In genomic region chr6:125658759-125659431, GRCh38 we compare ENCODE assay signal across 15 cellular contexts.
DNase-seq lines count a peak whose midpoint lies in the region; ATAC-seq and TF ChIP-seq lines count a peak whose summit lies in the region.
"Had no signal": no experiment of that assay in that cellular context is flagged by ENCODE, and none has a peak within 500 bp of the region (broad histone marks: within the 10 kb centered on the region; RNA-seq: fewer than 3 reads in every experiment).

No MANE protein-coding gene starts in this region.

- no peak overlapping the region for H3K4me3 Mint-ChIP-seq in T-helper 2 cell treated with Interferon-gamma antibody and Interleukin-4, amounts not matched to agents 5 μg/mL and 100 μg/mL, for 36 hours
- H3K4me3 Mint-ChIP-seq: activated CD4-positive, alpha-beta memory T cell treated with anti-CD3 and anti-CD28 coated beads for 36 hours had no signal

- no peak overlapping the region for H3K27ac Mint-ChIP-seq in T-helper 2 cell treated with Interferon-gamma antibody and Interleukin-4, amounts not matched to agents 5 μg/mL and 100 μg/mL, for 36 hours
- H3K27ac Mint-ChIP-seq: activated CD4-positive, alpha-beta memory T cell treated with anti-CD3 and anti-CD28 coated beads for 36 hours had no signal

- no peak overlapping the region for H3K4me2 ChIP-seq in MM.1S (ENCODE audit: low read depth, low read length)

- no peaks in the 10 kb centered on the region for H3K9me3 Mint-ChIP-seq in T-helper 2 cell treated with Interferon-gamma antibody and Interleukin-4, amounts not matched to agents 5 μg/mL and 100 μg/mL, for 36 hours
- H3K9me3 Mint-ChIP-seq: activated CD4-positive, alpha-beta memory T cell treated with anti-CD3 and anti-CD28 coated beads for 36 hours had no signal

- H3K27ac ChIP-seq in RWPE2 (ENCODE audit: poor library complexity, severe bottlenecking) (no peak overlapping the region), MM.1S (ENCODE audit: low read length) (no peak overlapping the region)
- H3K27ac ChIP-seq: brain microvascular endothelial cell, skin epidermis had no signal

- no peaks in the 10 kb centered on the region for H3K79me2 ChIP-seq in MM.1S (ENCODE audit: low read length)

- H2AFZ ChIP-seq in MM.1S (ENCODE audit: low read length) = no peak overlapping the region

- no peak overlapping the region for H3K9ac ChIP-seq in MM.1S (ENCODE audit: low read length)

- H3K27me3 Mint-ChIP-seq in T-helper 2 cell treated with Interferon-gamma antibody and Interleukin-4, amounts not matched to agents 5 μg/mL and 100 μg/mL, for 36 hours (ENCODE audit: low read depth) = no peaks in the 10 kb centered on the region

- DNase-seq in GM04504 (ENCODE audit: low read depth) = peak; percentile 1
- no peak for DNase-seq in RWPE2 (ENCODE audit: low spot score)
- peak; percentile 60 for DNase-seq in fibroblast of peridontal ligament (ENCODE audit: extremely low read depth)
- peak; percentile 6 for DNase-seq in renal cortical epithelial cell (ENCODE audit: low read depth)
- no peak for DNase-seq in effector CD8-positive, alpha-beta T cell (lab: John Stamatoyannopoulos, UW)
- DNase-seq in T-helper 2 cell treated with Interferon-gamma antibody and Interleukin-4, amounts not matched to agents 5 μg/mL and 100 μg/mL, for 36 hours (ENCODE audit: low spot score) = no peak
- no peak for DNase-seq in MM.1S
- DNase-seq: activated CD4-positive, alpha-beta memory T cell treated with anti-CD3 and anti-CD28 coated beads for 36 hours; activated effector memory CD4-positive, alpha-beta T cell treated with anti-CD3 and anti-CD28 coated beads, Interleukin-2, amount 50 U/mL, for 16 hours; brain microvascular endothelial cell; hypothalamus; NCI-H1092 had no signal

- H3K9me3 ChIP-seq in RWPE2 (ENCODE audit: severe bottlenecking) = no peaks in the 10 kb centered on the region
- H3K9me3 ChIP-seq in MM.1S (replicated peaks; ENCODE audit: insufficient read depth, low read length) = no peaks in the 10 kb centered on the region

- H3K4me1 ChIP-seq in RWPE2 (ENCODE audit: insufficient read depth, poor library complexity, severe bottlenecking) (no peaks in the 10 kb centered on the region), MM.1S (ENCODE audit: low read length) (peaks cover 16% of the 10 kb centered on the region)

- H3K9me2 ChIP-seq in MM.1S (replicated peaks; ENCODE audit: insufficient read depth, low read length) = no peaks in the 10 kb centered on the region

- no peaks in the 10 kb centered on the region for H3F3A ChIP-seq in MM.1S (ENCODE audit: insufficient read depth, low read length)

- H4K20me1 ChIP-seq in MM.1S (ENCODE audit: insufficient read depth, low read length) = no peaks in the 10 kb centered on the region

- 0 out of 3 replicates have a peak, but pooled peaks have one; percentile 40 for ATAC-seq in RWPE2 (ENCODE audit: low read depth)
- ATAC-seq: Panc1 had no signal

- H3K4me1 Mint-ChIP-seq in T-helper 2 cell treated with Interferon-gamma antibody and Interleukin-4, amounts not matched to agents 5 μg/mL and 100 μg/mL, for 36 hours (ENCODE audit: low read depth) = no peaks in the 10 kb centered on the region

- no peaks in the 10 kb centered on the region for H3K36me3 ChIP-seq in RWPE2 (ENCODE audit: low read depth)
- no peaks in the 10 kb centered on the region for H3K36me3 ChIP-seq in MM.1S (replicated peaks; ENCODE audit: insufficient read depth, low read length)
- H3K36me3 ChIP-seq: brain microvascular endothelial cell had no signal

- TF ChIP-seq CTCF in RWPE2 (IDR thresholded peaks at IDR 0.05; ENCODE audit: poor library complexity, severe bottlenecking) (no peak), MM.1S (IDR thresholded peaks at IDR 0.05; ENCODE audit: low read length) (no peak)

- H3K4me3 ChIP-seq in RWPE2 (ENCODE audit: severe bottlenecking) (no peak overlapping the region), MM.1S (ENCODE audit: low read length) (no peak overlapping the region)
- H3K4me3 ChIP-seq: lung, skin epidermis had no signal

- peaks cover 1% of the 10 kb centered on the region for H3K27me3 ChIP-seq in RWPE2 (ENCODE audit: insufficient read depth, poor library complexity, severe bottlenecking)
- no peaks in the 10 kb centered on the region for H3K27me3 ChIP-seq in MM.1S (replicated peaks; ENCODE audit: insufficient read depth, low read length)
- H3K27me3 ChIP-seq: brain microvascular endothelial cell had no signal

- H3K36me3 Mint-ChIP-seq in T-helper 2 cell treated with Interferon-gamma antibody and Interleukin-4, amounts not matched to agents 5 μg/mL and 100 μg/mL, for 36 hours (ENCODE audit: low read depth) = no peaks in the 10 kb centered on the region
- H3K36me3 Mint-ChIP-seq: activated CD4-positive, alpha-beta memory T cell treated with anti-CD3 and anti-CD28 coated beads for 36 hours had no signal

Comparison
In these comparisons a context has a peak if more than half of its experiments do, and no peak if none do; other contexts are left out.
1. DNase-seq: peak in GM04504 (single experiment), fibroblast of peridontal ligament (single experiment) and renal cortical epithelial cell (single experiment); none in RWPE2 (single experiment), effector CD8-positive, alpha-beta T cell (single experiment), T-helper 2 cell treated with Interferon-gamma antibody and Interleukin-4, amounts not matched to agents 5 μg/mL and 100 μg/mL, for 36 hours (single experiment) and MM.1S (single experiment).